In the genomic region with DNA sequence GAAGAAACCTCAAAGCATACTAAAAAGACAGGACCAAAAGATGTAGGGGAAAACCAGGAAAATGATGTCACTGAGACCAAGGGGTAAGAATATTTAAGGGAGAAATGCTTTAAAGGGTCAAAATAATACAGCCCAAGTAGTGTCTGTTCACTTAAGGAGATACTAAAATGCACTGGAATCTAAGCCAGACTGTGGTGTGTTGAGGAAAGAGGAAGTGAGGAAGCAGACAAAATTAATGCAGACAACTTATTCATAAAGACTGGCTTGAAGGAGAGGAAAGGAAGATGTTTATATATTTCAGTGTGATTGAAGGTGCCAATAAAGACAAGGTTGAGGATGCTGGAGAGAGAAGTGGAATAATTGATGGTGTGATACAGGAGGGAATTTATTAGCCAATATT, we compare ENCODE assay signal across 32 cellular contexts. TPM values are rescaled to one million over a fixed set of nuclear protein-coding genes. Genes with fewer than 3 reads are reported as not detected.
"Had no signal": no experiment of that assay in that cellular context is flagged by ENCODE, and none has a peak within 500 bp of the region (broad histone marks: within the 10 kb centered on the region; RNA-seq: fewer than 3 reads in every experiment).

No MANE protein-coding gene starts in this region.

- ATAC-seq: activated CD8-positive, alpha-beta memory T cell treated with anti-CD3 and anti-CD28 coated beads, Interleukin-2, amount 10 ng/mL, durations not matched to agents 7 days and 5 days; activated CD8-positive, alpha-beta T cell treated with anti-CD3 and anti-CD28 coated beads for 36 hours; left lobe of liver; lower lobe of right lung; mucosa of descending colon; right lobe of liver; upper lobe of right lung had no signal

- FAIRE-seq: kidney had no signal

- H3K27ac Mint-ChIP-seq: activated CD4-positive, alpha-beta T cell treated with anti-CD3 and anti-CD28 coated beads, Interleukin-2, amount 10 ng/mL, durations not matched to agents 7 days and 5 days; activated CD8-positive, alpha-beta memory T cell treated with anti-CD3 and anti-CD28 coated beads, Interleukin-2, amount 10 ng/mL, durations not matched to agents 7 days and 5 days; activated CD8-positive, alpha-beta T cell treated with anti-CD3 and anti-CD28 coated beads for 36 hours; activated naive CD4-positive, alpha-beta T cell treated with anti-CD3 and anti-CD28 coated beads, Interleukin-2, amount 50 U/mL, for 24 hours; naive B cell; neural progenitor cell; stimulated activated naive CD8-positive, alpha-beta T cell treated with anti-CD3 and anti-CD28 coated beads, Interleukin-15, Interleukin-2, amounts not matched to agents 100 ng/mL and 50 ng/mL, for 24 hours had no signal

- DNase-seq: activated CD4-positive, alpha-beta T cell treated with anti-CD3 and anti-CD28 coated beads, Interleukin-2, amount 10 ng/mL, durations not matched to agents 7 days and 5 days; activated CD4-positive, CD25-positive, alpha-beta regulatory T cell treated with anti-CD3 and anti-CD28 coated beads, Interleukin-2, amount 50 U/mL, for 72 hours; activated CD8-positive, alpha-beta memory T cell treated with anti-CD3 and anti-CD28 coated beads, Interleukin-2, amount 10 ng/mL, durations not matched to agents 7 days and 5 days; activated CD8-positive, alpha-beta T cell treated with anti-CD3 and anti-CD28 coated beads for 36 hours; activated gamma-delta T cell treated with Interleukin-2 at 50 U/mL for 16 hours; activated T-cell treated with anti-CD3 and anti-CD28 coated beads for 4 hours; central memory CD4-positive, alpha-beta T cell; dermis blood vessel endothelial cell; effector CD8-positive, alpha-beta T cell; erythroblast; foreskin fibroblast; kidney; lower lobe of right lung; mesendoderm; mucosa of descending colon; naive B cell; posterior cingulate gyrus; right lobe of liver; stimulated activated CD4-positive, alpha-beta T cell treated with anti-CD3 and anti-CD28 coated beads, Interleukin-1b, Interleukin-23, amount 100 ng/mL, for 48 hours; substantia nigra; T1000; thyroid gland; upper lobe of right lung; WERI-Rb-1 had no signal

- H3K9me3 Mint-ChIP-seq: activated CD4-positive, alpha-beta T cell treated with anti-CD3 and anti-CD28 coated beads, Interleukin-2, amount 10 ng/mL, durations not matched to agents 7 days and 5 days; activated CD8-positive, alpha-beta T cell treated with anti-CD3 and anti-CD28 coated beads for 36 hours; activated naive CD4-positive, alpha-beta T cell treated with anti-CD3 and anti-CD28 coated beads, Interleukin-2, amount 50 U/mL, for 24 hours; naive B cell; neural progenitor cell; stimulated activated naive CD8-positive, alpha-beta T cell treated with anti-CD3 and anti-CD28 coated beads, Interleukin-15, Interleukin-2, amounts not matched to agents 100 ng/mL and 50 ng/mL, for 24 hours had no signal

- H3K4me3 Mint-ChIP-seq: activated CD4-positive, alpha-beta T cell treated with anti-CD3 and anti-CD28 coated beads, Interleukin-2, amount 10 ng/mL, durations not matched to agents 7 days and 5 days; activated CD8-positive, alpha-beta memory T cell treated with anti-CD3 and anti-CD28 coated beads, Interleukin-2, amount 10 ng/mL, durations not matched to agents 7 days and 5 days; activated CD8-positive, alpha-beta T cell treated with anti-CD3 and anti-CD28 coated beads for 36 hours; activated naive CD4-positive, alpha-beta T cell treated with anti-CD3 and anti-CD28 coated beads, Interleukin-2, amount 50 U/mL, for 24 hours; naive B cell; neural progenitor cell; stimulated activated naive CD8-positive, alpha-beta T cell treated with anti-CD3 and anti-CD28 coated beads, Interleukin-15, Interleukin-2, amounts not matched to agents 100 ng/mL and 50 ng/mL, for 24 hours had no signal

- H3K4me1 Mint-ChIP-seq: activated CD4-positive, alpha-beta T cell treated with anti-CD3 and anti-CD28 coated beads, Interleukin-2, amount 10 ng/mL, durations not matched to agents 7 days and 5 days; activated CD8-positive, alpha-beta memory T cell treated with anti-CD3 and anti-CD28 coated beads, Interleukin-2, amount 10 ng/mL, durations not matched to agents 7 days and 5 days; activated naive CD4-positive, alpha-beta T cell treated with anti-CD3 and anti-CD28 coated beads, Interleukin-2, amount 50 U/mL, for 24 hours; naive B cell; neural progenitor cell had no signal

- H3K36me3 Mint-ChIP-seq: activated CD8-positive, alpha-beta memory T cell treated with anti-CD3 and anti-CD28 coated beads, Interleukin-2, amount 10 ng/mL, durations not matched to agents 7 days and 5 days; activated naive CD4-positive, alpha-beta T cell treated with anti-CD3 and anti-CD28 coated beads, Interleukin-2, amount 50 U/mL, for 24 hours; naive B cell had no signal

- H3K27me3 Mint-ChIP-seq: activated CD4-positive, alpha-beta T cell treated with anti-CD3 and anti-CD28 coated beads, Interleukin-2, amount 10 ng/mL, durations not matched to agents 7 days and 5 days; activated CD8-positive, alpha-beta memory T cell treated with anti-CD3 and anti-CD28 coated beads, Interleukin-2, amount 10 ng/mL, durations not matched to agents 7 days and 5 days; activated CD8-positive, alpha-beta T cell treated with anti-CD3 and anti-CD28 coated beads for 36 hours; activated naive CD4-positive, alpha-beta T cell treated with anti-CD3 and anti-CD28 coated beads, Interleukin-2, amount 50 U/mL, for 24 hours; stimulated activated naive CD8-positive, alpha-beta T cell treated with anti-CD3 and anti-CD28 coated beads, Interleukin-15, Interleukin-2, amounts not matched to agents 100 ng/mL and 50 ng/mL, for 24 hours had no signal

RNA-seq across cellular contexts. Expression of a gene that starts 15.7 kb away (rescaled TPM):
- total RNA-seq: ascending aorta had no signal

RNA-seq across cellular contexts. Expression of a gene that starts 21.2 kb away (rescaled TPM):
- total RNA-seq: activated CD4-positive, alpha-beta T cell treated with anti-CD3 and anti-CD28 coated beads, Interleukin-2, amount 10 ng/mL, durations not matched to agents 7 days and 5 days; activated CD8-positive, alpha-beta memory T cell treated with anti-CD3 and anti-CD28 coated beads, Interleukin-2, amount 10 ng/mL, durations not matched to agents 7 days and 5 days; activated CD8-positive, alpha-beta T cell treated with anti-CD3 and anti-CD28 coated beads for 36 hours; ascending aorta; dermis blood vessel endothelial cell; fibroblast of lung; kidney; left lobe of liver; lower lobe of right lung; mucosa of descending colon; omental fat pad; right lobe of liver; thyroid gland; upper lobe of right lung had no signal
- polyA plus RNA-seq: adipose tissue, fibroblast of lung had no signal

RNA-seq across cellular contexts. Expression of a gene that starts 49.7 kb away (rescaled TPM):
- total RNA-seq: activated CD4-positive, alpha-beta T cell treated with anti-CD3 and anti-CD28 coated beads, Interleukin-2, amount 10 ng/mL, durations not matched to agents 7 days and 5 days; activated CD8-positive, alpha-beta T cell treated with anti-CD3 and anti-CD28 coated beads for 36 hours; ascending aorta; left lobe of liver; lower lobe of right lung; right lobe of liver; upper lobe of right lung had no signal
- polyA plus RNA-seq: adipose tissue, fibroblast of lung had no signal
